ENCODE assay signal across 8 cellular contexts in the genomic region with DNA sequence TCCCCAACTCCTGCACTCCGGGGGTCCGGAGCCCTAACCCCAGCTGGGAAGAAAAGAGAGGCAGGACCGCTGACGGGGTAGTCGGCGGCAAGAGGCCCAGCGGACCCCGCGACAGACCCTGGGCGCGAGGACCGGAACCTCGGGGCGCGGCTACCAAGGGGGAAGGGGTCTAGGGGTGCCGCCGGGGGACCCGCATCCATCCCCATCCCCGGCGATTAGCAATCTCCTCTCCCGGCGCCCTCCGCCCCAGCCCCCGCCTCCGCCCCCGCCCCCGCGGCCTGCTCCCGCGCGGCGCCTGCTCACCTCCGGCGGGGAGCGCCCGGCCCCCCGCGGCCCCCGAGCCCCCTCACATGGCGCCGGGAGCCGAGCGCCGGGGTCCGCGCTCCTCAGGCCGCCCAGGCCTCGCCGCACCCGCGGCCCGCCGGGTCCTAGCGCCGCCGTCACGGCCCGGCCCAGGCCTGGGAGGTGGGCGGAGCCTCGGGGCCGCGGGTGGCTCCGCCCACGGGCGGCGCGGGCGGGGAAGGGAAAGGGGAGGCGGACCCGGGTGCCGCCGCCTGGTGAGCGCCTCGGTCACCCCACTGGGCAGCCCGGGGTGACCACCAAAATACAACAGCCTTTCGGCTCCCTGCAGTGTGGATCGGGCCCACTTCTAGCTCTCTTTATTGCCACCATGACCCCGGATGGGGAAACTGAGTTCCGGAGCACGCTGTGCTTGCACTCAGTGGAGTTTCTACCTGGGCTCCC. TPM values are rescaled to one million over a fixed set of nuclear protein-coding genes. Genes with fewer than 3 reads are reported as not detected.
DNase-seq lines count a peak whose midpoint lies in the region; ATAC-seq, FAIRE-seq and TF ChIP-seq lines count a peak whose summit lies in the region.

A gene with protein sequence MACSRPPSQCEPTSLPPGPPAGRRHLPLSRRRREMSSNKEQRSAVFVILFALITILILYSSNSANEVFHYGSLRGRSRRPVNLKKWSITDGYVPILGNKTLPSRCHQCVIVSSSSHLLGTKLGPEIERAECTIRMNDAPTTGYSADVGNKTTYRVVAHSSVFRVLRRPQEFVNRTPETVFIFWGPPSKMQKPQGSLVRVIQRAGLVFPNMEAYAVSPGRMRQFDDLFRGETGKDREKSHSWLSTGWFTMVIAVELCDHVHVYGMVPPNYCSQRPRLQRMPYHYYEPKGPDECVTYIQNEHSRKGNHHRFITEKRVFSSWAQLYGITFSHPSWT (minus strand): TSS at position 404 of the 744 bp plus-strand sequence. CDS start 1,622 bp downstream, outside the sequence.

- H4K20me1 ChIP-seq in SU-DHL-6 (ENCODE audit: low read depth, low read length) = no peaks in the 10 kb centered on the region

- ATAC-seq in GM19438 (IDR thresholded peaks at IDR 0.05; ENCODE audit: low read depth, unreplicated experiment) (peak; percentile 44), heart left ventricle (peak; percentile 59 to 88 (median 73))

- H3K36me3 ChIP-seq in HUES64 (ENCODE audit: insufficient read depth, low read length) (peaks cover 18% of the 10 kb centered on the region), SU-DHL-6 (ENCODE audit: low read length) (no peaks in the 10 kb centered on the region), heart left ventricle (peaks cover 0 to 21% (median 19%) of the 10 kb centered on the region in 9 donors), parathyroid adenoma (ENCODE audit: control insufficient read depth, insufficient read depth, low read length) (no peaks in the 10 kb centered on the region)

- 1% methylated on average over 70 of the region's 80 CpGs for WGBS in HUES64
- WGBS in heart left ventricle, 4 donors = 1 to 5% (median 1%) methylated on average over 8 to 80 of the region's 80 CpGs

- peak within 1 kb of the TSS; percentile 80 for H3K4me2 ChIP-seq in SU-DHL-6 (ENCODE audit: low read depth, low read length, poor library complexity, severe bottlenecking)
- H3K4me2 ChIP-seq in parathyroid adenoma (ENCODE audit: low read length) = peak within 1 kb of the TSS; percentile 94

- H3K9ac ChIP-seq in HUES64 (ENCODE audit: low read depth, low read length) = peak within 1 kb of the TSS; percentile 75
- peak within 1 kb of the TSS; percentile 65 for H3K9ac ChIP-seq in SU-DHL-6 (ENCODE audit: low read length)
- no peak within 1 kb of the TSS for H3K9ac ChIP-seq in parathyroid adenoma

- H3K27ac ChIP-seq in HUES64 (ENCODE audit: low read depth, low read length) (no peak within 1 kb of the TSS; the same call in 1 of the 2 replicates), SU-DHL-6 (ENCODE audit: low read depth, low read length) (no peak within 1 kb of the TSS), heart left ventricle (peak within 1 kb of the TSS; percentile 84 to 97 (median 93)), parathyroid adenoma (peak within 1 kb of the TSS; percentile 68)

- FAIRE-seq in urothelium cell line (lab: Jason Lieb, UNC) = no peak

- DNase-seq in COLO668 (lab: John Stamatoyannopoulos, UW; ENCODE audit: unreplicated experiment) (peak; percentile 79), amniotic stem cell (lab: John Stamatoyannopoulos, UW) (peak; percentile 47), heart left ventricle (peak; percentile 78 to 91 (median 81)), urothelium cell line (ENCODE audit: low spot score) (peak; percentile 94)

- H3K4me3 ChIP-seq in HUES64 (ENCODE audit: low read length) = peak within 1 kb of the TSS; percentile 85
- peak within 1 kb of the TSS; percentile 70 for H3K4me3 ChIP-seq in SU-DHL-6 (ENCODE audit: insufficient read depth, low read length, poor library complexity, severe bottlenecking)
- peak within 1 kb of the TSS; percentile 57 to 98 (median 94) for H3K4me3 ChIP-seq in heart left ventricle
- peak within 1 kb of the TSS; percentile 88 for H3K4me3 ChIP-seq in parathyroid adenoma (ENCODE audit: low read depth, low read length)

- TF ChIP-seq CTCF in SU-DHL-6 (IDR thresholded peaks at IDR 0.05; ENCODE audit: insufficient read depth, low read length, poor library complexity, severe bottlenecking) (no peak), heart left ventricle (IDR thresholded peaks at IDR 0.05) (peak in 5 of 12 donors; percentile 7 to 30 (median 16)), parathyroid adenoma (IDR thresholded peaks at IDR 0.05) (no peak)

- 0 out of 2 replicates have a peak, but pooled peaks cover 4% of the 10 kb centered on the region for H3F3A ChIP-seq in SU-DHL-6 (ENCODE audit: insufficient read depth)

- peaks cover 4% of the 10 kb centered on the region for H3K27me3 ChIP-seq in HUES64 (ENCODE audit: insufficient read depth, low read length)
- no peaks in the 10 kb centered on the region for H3K27me3 ChIP-seq in SU-DHL-6 (ENCODE audit: low read length)
- no peaks in the 10 kb centered on the region for H3K27me3 ChIP-seq in heart left ventricle
- H3K27me3 ChIP-seq in parathyroid adenoma (ENCODE audit: control insufficient read depth, insufficient read depth, low read length) = no peaks in the 10 kb centered on the region

- H3K4me1 ChIP-seq in HUES64 (ENCODE audit: insufficient read depth, low read length) (peaks cover 23% of the 10 kb centered on the region), heart left ventricle (peaks cover 7 to 57% (median 46%) of the 10 kb centered on the region in 12 donors), parathyroid adenoma (peaks cover 3% of the 10 kb centered on the region)

- intact Hi-C loops in heart left ventricle (cut with DNase I) = no loop called here

- H2AFZ ChIP-seq in SU-DHL-6 (ENCODE audit: low read depth, low read length, severe bottlenecking) (peak within 1 kb of the TSS; percentile 68), parathyroid adenoma (peak within 1 kb of the TSS; percentile 73)

- TF ChIP-seq POLR2A in heart left ventricle (IDR thresholded peaks at IDR 0.05) = peak in 1 of 2 donors; percentile 58

- H3K79me2 ChIP-seq in SU-DHL-6 (ENCODE audit: insufficient read depth, low read length) (no peaks in the 10 kb centered on the region), parathyroid adenoma (no peaks in the 10 kb centered on the region)

- H3K9me2 ChIP-seq in SU-DHL-6 (replicated peaks; ENCODE audit: insufficient read depth, low read length) = no peaks in the 10 kb centered on the region

- H3K9me3 ChIP-seq in HUES64 (ENCODE audit: insufficient read depth, low read depth, low read length) = no peaks in the 10 kb centered on the region
- H3K9me3 ChIP-seq in SU-DHL-6 (ENCODE audit: insufficient read depth, low read length) = no peaks in the 10 kb centered on the region
- H3K9me3 ChIP-seq in heart left ventricle = peaks cover 0 to 3% (median 0%) of the 10 kb centered on the region in 12 donors
- H3K9me3 ChIP-seq in parathyroid adenoma (ENCODE audit: control insufficient read depth, low read length) = no peaks in the 10 kb centered on the region

RNA-seq across cellular contexts. Expression of the gene that starts here (rescaled TPM):
- polyA plus RNA-seq in HUES64 (2013, experiment 1 of 2) = 15.9 TPM
- 20.9 TPM for polyA plus RNA-seq in HUES64 (2013, experiment 2 of 2)
- total RNA-seq in heart left ventricle = 10 to 100 TPM; 28.4 to 75.9 (median 45.6) TPM
- polyA plus RNA-seq in heart left ventricle = 10 to 100 TPM; 35.7 to 37.5 TPM

Comparison
In these comparisons a context has a peak if more than half of its experiments do, and no peak if none do; other contexts are left out.
1. H3K27ac ChIP-seq: peak in heart left ventricle (12 of 12) and parathyroid adenoma (single experiment); none in HUES64 (single experiment) and SU-DHL-6 (single experiment).
2. Peak in every context shown above with its lines, with median percentiles within 50 percentile points of each other: DNase-seq and H3K4me3 ChIP-seq.